Comparison of ENCODE assay signal across 24 cellular contexts in the genomic region with DNA sequence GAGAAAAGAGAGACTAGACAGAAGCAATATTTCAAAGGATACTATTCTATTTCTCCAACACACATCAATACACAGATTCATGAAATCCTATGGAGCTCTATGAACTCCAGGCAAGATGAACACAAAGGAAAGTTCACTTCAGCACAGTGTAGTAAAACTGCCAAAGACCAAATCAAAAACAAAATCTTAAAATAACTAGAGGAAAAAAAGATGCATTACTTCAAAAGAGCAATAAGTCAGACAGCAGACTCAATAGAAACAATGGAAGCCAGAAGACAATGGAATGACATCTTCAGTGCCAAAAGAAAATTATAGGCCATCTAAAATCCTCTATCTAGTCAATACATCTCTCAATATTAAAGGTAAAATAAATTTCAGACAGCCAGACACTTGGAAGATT.
"Had no signal": no experiment of that assay in that cellular context is flagged by ENCODE, and none has a peak within 500 bp of the region (broad histone marks: within the 10 kb centered on the region; RNA-seq: fewer than 3 reads in every experiment).

No MANE protein-coding gene starts in this region.

- H3K4me1 Mint-ChIP-seq: naive B cell; stimulated activated naive B cell treated with anti-CD40 and anti-IgM and Interleukin-4, amounts not matched to agents 10 μg/mL and 1 μg/mL and 100 μg/mL, for 72 hours had no signal

- H3K9me3 ChIP-seq: ovary, testis, thyroid gland had no signal

- H3K4me1 ChIP-seq: left ventricle myocardium inferior, right atrium auricular region, stomach, testis, transverse colon, upper lobe of left lung, vagina had no signal

- H3K4me3 Mint-ChIP-seq: mesothelial cell of epicardium; naive B cell; natural killer cell treated with Interleukin-12 subunit alpha and Interleukin-12 subunit beta and Interleukin-15 and Interleukin-18, amount 100 ng/mL, for 72 hours; stimulated activated naive B cell treated with anti-CD40 and anti-IgM and Interleukin-4, amounts not matched to agents 10 μg/mL and 1 μg/mL and 100 μg/mL, for 72 hours had no signal

- H3K27ac ChIP-seq: left ventricle myocardium inferior, ovary, right atrium auricular region, skin epidermis, stomach, testis, thyroid gland, transverse colon, upper lobe of left lung, vagina had no signal

- H3K4me3 ChIP-seq: left ventricle myocardium inferior, lung, ovary, right atrium auricular region, skin epidermis, stomach, testis, thyroid gland, transverse colon, upper lobe of left lung, vagina had no signal

- ATAC-seq: natural killer cell treated with Interleukin-12 subunit alpha and Interleukin-12 subunit beta and Interleukin-15 and Interleukin-18, amount 100 ng/mL, for 72 hours; sciatic nerve; stimulated activated naive B cell treated with anti-CD40 and anti-IgM and Interleukin-4, amounts not matched to agents 10 μg/mL and 1 μg/mL and 100 μg/mL, for 72 hours; stimulated activated naive CD8-positive, alpha-beta T cell treated with anti-CD3 and anti-CD28 coated beads, Interleukin-15, Interleukin-2, amounts not matched to agents 100 U/mL and 50 U/mL, for 24 hours had no signal

- H3K27ac Mint-ChIP-seq: mesothelial cell of epicardium; naive B cell; natural killer cell treated with Interleukin-12 subunit alpha and Interleukin-12 subunit beta and Interleukin-15 and Interleukin-18, amount 100 ng/mL, for 72 hours; progenitor cell of endocrine pancreas; stimulated activated naive B cell treated with anti-CD40 and anti-IgM and Interleukin-4, amounts not matched to agents 10 μg/mL and 1 μg/mL and 100 μg/mL, for 72 hours had no signal

- H3K36me3 ChIP-seq: left ventricle myocardium inferior, ovary, right atrium auricular region, stomach, thyroid gland, transverse colon, upper lobe of left lung, vagina had no signal

- H3K27me3 ChIP-seq: ovary, right atrium auricular region, testis, thyroid gland, upper lobe of left lung, vagina had no signal

- DNase-seq: islet precursor cell; left ventricle myocardium inferior; mesendoderm; naive B cell; ovary; stimulated activated CD4-positive, alpha-beta T cell treated with anti-CD3 and anti-CD28 coated beads, Interleukin-12 subunit alpha, Interleukin-12 subunit beta, amount 100 ng/mL, for 4 hours; stimulated activated CD4-positive, alpha-beta T cell treated with anti-CD3 and anti-CD28 coated beads, Interleukin-15, amount 100 ng/mL, for 24 hours; stimulated activated CD4-positive, alpha-beta T cell treated with anti-CD3 and anti-CD28 coated beads, Interleukin-2, amount 100 ng/mL, for 24 hours; stimulated activated CD4-positive, alpha-beta T cell treated with anti-CD3 and anti-CD28 coated beads, Interleukin-4, amount 100 ng/mL, for 1 hour; stimulated activated naive B cell treated with anti-CD40 and anti-IgM and Interleukin-4, amounts not matched to agents 10 μg/mL and 1 μg/mL and 100 μg/mL, for 72 hours; stimulated activated naive CD8-positive, alpha-beta T cell treated with anti-CD3 and anti-CD28 coated beads, Interleukin-15, Interleukin-2, amounts not matched to agents 100 U/mL and 50 U/mL, for 24 hours; stomach; testis; thyroid gland; transverse colon; upper lobe of left lung had no signal
